ENCODE assay signal across 23 cellular contexts in genomic region chr1:76682152-76682551, GRCh38.
"Had no signal": no experiment of that assay in that cellular context is flagged by ENCODE, and none has a peak within 500 bp of the region (broad histone marks: within the 10 kb centered on the region; RNA-seq: fewer than 3 reads in every experiment).

No MANE protein-coding gene starts in this region.

- H3K9me3 ChIP-seq: ascending aorta, left ventricle myocardium inferior, neutrophil, ovary, prostate gland, testis, uterus had no signal

- H3K27me3 ChIP-seq: ascending aorta, brain microvascular endothelial cell, foreskin keratinocyte, neutrophil, ovary, testis, uterus had no signal

- H3K36me3 ChIP-seq: ascending aorta, brain microvascular endothelial cell, left ventricle myocardium inferior, neutrophil, ovary, prostate gland, uterus had no signal

- H3K27ac ChIP-seq: ascending aorta, brain microvascular endothelial cell, foreskin keratinocyte, left ventricle myocardium inferior, neutrophil, ovary, prostate gland, testis, uterus had no signal

- H3K4me3 ChIP-seq: ascending aorta, left ventricle myocardium inferior, ovary, prostate gland, testis, uterus had no signal

- DNase-seq: activated CD4-positive, alpha-beta memory T cell treated with anti-CD3 and anti-CD28 coated beads for 36 hours; activated CD4-positive, alpha-beta T cell treated with anti-CD3 and anti-CD28 coated beads for 48 hours; activated CD4-positive, CD25-positive, alpha-beta regulatory T cell; activated effector memory CD4-positive, alpha-beta T cell treated with anti-CD3 and anti-CD28 coated beads, Interleukin-2, amount 50 U/mL, for 16 hours; activated naive CD4-positive, alpha-beta T cell treated with anti-CD3 and anti-CD28 coated beads, Interleukin-2, amount 50 U/mL, for 16 hours; brain microvascular endothelial cell; central memory CD4-positive, alpha-beta T cell; dermis blood vessel endothelial cell; effector CD8-positive, alpha-beta T cell; foreskin keratinocyte; kidney glomerular epithelial cell; left ventricle myocardium inferior; ovary; stimulated activated CD4-positive, alpha-beta T cell treated with anti-CD3 and anti-CD28 coated beads, Interleukin-2, amount 100 ng/mL, for 48 hours; stimulated activated CD8-positive, alpha-beta memory T cell treated with anti-CD3 and anti-CD28 coated beads, Interleukin-4, amount 100 ng/mL, for 48 hours; stimulated activated naive B cell treated with anti-CD40 and anti-IgM and Interleukin-4, amounts not matched to agents 10 μg/mL and 1 μg/mL and 100 μg/mL, for 72 hours; T-helper 9 cell; testis; trophoblast cell; uterus had no signal

- H3K4me1 ChIP-seq: ascending aorta, foreskin keratinocyte, left ventricle myocardium inferior, prostate gland, testis, uterus had no signal
